In genomic region chr15:59399465-59400102, GRCh38 we compare ENCODE assay signal across 8 cellular contexts. TPM values are rescaled to one million over a fixed set of nuclear protein-coding genes. Genes with fewer than 3 reads are reported as not detected.
DNase-seq lines count a peak whose midpoint lies in the region; ATAC-seq and TF ChIP-seq lines count a peak whose summit lies in the region.

No MANE protein-coding gene starts in this region.

- TF ChIP-seq CTCF in omental fat pad (IDR thresholded peaks at IDR 0.05) = no peak

- ATAC-seq in HG02981 (IDR thresholded peaks at IDR 0.05; ENCODE audit: unreplicated experiment) (peak; percentile 87), omental fat pad (ENCODE audit: low FRiP score) (no peak)

- DNase-seq in Ammon's horn (ENCODE audit: low spot score) = peak; percentile 69
- peak; percentile 42 for DNase-seq in GM19238 (ENCODE audit: insufficient read length, low spot score)
- peak; percentile 41 for DNase-seq in OCI-M1 (lab: John Stamatoyannopoulos, UW)
- DNase-seq in activated naive CD4-positive, alpha-beta T cell treated with anti-CD3 and anti-CD28 coated beads, Interleukin-2, amount 50 U/mL, for 16 hours = no peak
- DNase-seq in omental fat pad (ENCODE audit: low spot score) = no peak
- DNase-seq in D341Med (ENCODE audit: low spot score) = no peak
- no peak for DNase-seq in NCI-H526 treated with DMSO at 0.1 percent for 48 hours (lab: John Stamatoyannopoulos, UW)

RNA-seq across cellular contexts. Expression of gene MYO1E, which starts 26.9 kb away (rescaled TPM):
- 100 to 1,000 TPM in 1 of 4 donors, 10 to 100 TPM in 3; 35.7 to 193 (median 68.0) TPM for total RNA-seq in omental fat pad

RNA-seq across cellular contexts. Expression of gene FAM81A, which starts 38.4 kb away (rescaled TPM):
- under 1 TPM in 3 of 4 donors, not detected in 1; 0.38 to 0.93 (median 0.72) TPM for total RNA-seq in omental fat pad

Comparison
In these comparisons a context has a peak if more than half of its experiments do, and no peak if none do; other contexts are left out.
1. DNase-seq: peak in Ammon's horn (single experiment), GM19238 (single experiment) and OCI-M1 (single experiment); none in activated naive CD4-positive, alpha-beta T cell treated with anti-CD3 and anti-CD28 coated beads, Interleukin-2, amount 50 U/mL, for 16 hours (single experiment), omental fat pad (single experiment), D341Med (single experiment) and NCI-H526 treated with DMSO at 0.1 percent for 48 hours (single experiment).